12 cellular contexts compared by ENCODE assay signal in the genomic region with DNA sequence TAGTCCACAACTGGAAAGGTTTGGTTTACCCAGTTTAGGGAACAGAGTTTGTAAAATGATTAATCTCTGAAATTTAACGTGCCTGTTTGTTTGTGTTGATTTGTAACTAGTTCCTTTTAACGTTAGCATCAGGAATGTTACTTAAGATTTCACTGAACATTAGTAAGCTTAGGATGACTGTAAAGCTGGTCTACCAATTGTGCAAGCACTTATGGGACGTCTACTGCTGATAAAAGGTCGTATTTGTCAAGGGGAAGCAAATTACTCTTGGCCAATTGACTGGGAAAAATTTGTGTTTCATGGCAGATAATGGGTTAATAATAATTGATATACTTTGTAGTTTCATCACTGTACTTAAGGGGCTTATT. TPM values are rescaled to one million over a fixed set of nuclear protein-coding genes. Genes with fewer than 3 reads are reported as not detected.
DNase-seq lines count a peak whose midpoint lies in the region; ATAC-seq, FAIRE-seq and TF ChIP-seq lines count a peak whose summit lies in the region.
"Had no signal": no experiment of that assay in that cellular context is flagged by ENCODE, and none has a peak within 500 bp of the region (broad histone marks: within the 10 kb centered on the region; RNA-seq: fewer than 3 reads in every experiment).

No MANE protein-coding gene starts in this region.

- no peaks in the 10 kb centered on the region for H3K9me2 ChIP-seq in Karpas-422 (replicated peaks; ENCODE audit: insufficient read depth, low read length)

- H3K9me3 ChIP-seq in Karpas-422 (ENCODE audit: low read length), result no peaks in the 10 kb centered on the region
- H3K9me3 ChIP-seq in K562 (replicated peaks; ENCODE audit: control insufficient read depth, insufficient read depth, low read depth, low read length), result no peaks in the 10 kb centered on the region
- no peaks in the 10 kb centered on the region for H3K9me3 ChIP-seq in tibial artery

- H4K20me1 ChIP-seq in Karpas-422 (ENCODE audit: insufficient read depth, low read depth, low read length) (peaks cover 24% of the 10 kb centered on the region; the same call in 1 of the 2 replicates), K562 (replicated peaks; ENCODE audit: control insufficient read depth, insufficient read depth, low read length) (peaks cover 19% of the 10 kb centered on the region)

- DNase-seq in Karpas-422 (no peak), K562 (ENCODE audit: extremely low read depth in 1 of 4, low spot score in 3 of 4) (no peak), mesothelial cell of epicardium (ENCODE audit: low spot score in 2 of 2, unreplicated experiment in 2 of 2) (no peak), epidermal melanocyte (ENCODE audit: insufficient read length, low spot score) (no peak), caudate nucleus (lab: John Stamatoyannopoulos, UW) (no peak), tibial artery (no peak)
- DNase-seq: NCI-H187 treated with DMSO at 0.1 percent for 48 hours, substantia nigra had no signal

- FAIRE-seq in K562 (lab: Jason Lieb, UNC), result peak; percentile 55

- peaks cover 99% of the 10 kb centered on the region for H3K79me2 ChIP-seq in ACC112 (ENCODE audit: control insufficient read depth, insufficient read depth, low read length, unreplicated experiment)
- peaks cover 99% of the 10 kb centered on the region for H3K79me2 ChIP-seq in Karpas-422 (ENCODE audit: low read length)
- H3K79me2 ChIP-seq in K562 (ENCODE audit: control insufficient read depth, insufficient read depth, low read length), result peaks cover 81% of the 10 kb centered on the region

- TF ChIP-seq POLR2A in K562 (conservative IDR thresholded peaks at IDR 0.05), result no peak

- CTCF ChIA-PET in K562 (lab: Yijun Ruan, JAX; ENCODE audit: low intra/inter-chr PET ratio), result no interaction called here

- POLR2A ChIA-PET in K562 (lab: Yijun Ruan, JAX), result interaction anchor here (0.8 to 2.3 kb wide), 5 partner anchors 7 to 46 kb away, joined by 3 to 14 read pairs (median 4); no protein-coding TSS in a partner anchor

- TF ChIP-seq EP300 in K562 (IDR thresholded peaks at IDR 0.05; ENCODE audit: low read length), result no peak

- WGBS in K562 (ENCODE audit: insufficient coverage, low coverage, missing lambda C conversion rate), result 0% methylated on average over 4 of the region's 4 CpGs

- H3K27ac Mint-ChIP-seq in mesothelial cell of epicardium, result peak overlapping the region; percentile 82

- peaks cover 58% of the 10 kb centered on the region for H3K4me1 ChIP-seq in ACC112 (ENCODE audit: control insufficient read depth, insufficient read depth, low read length, unreplicated experiment)
- H3K4me1 ChIP-seq in Karpas-422 (ENCODE audit: low read length), result peaks cover 49% of the 10 kb centered on the region
- peaks cover 13 to 50% of the 10 kb centered on the region in 2 experiments for H3K4me1 ChIP-seq in K562 (replicated peaks in 1 of 2; ENCODE audit: control insufficient read depth in 2 of 2, insufficient read depth in 2 of 2, low read length in 2 of 2)
- peaks cover 0 to 41% (median 11%) of the 10 kb centered on the region in 4 donors for H3K4me1 ChIP-seq in tibial artery

- in situ Hi-C loops in K562 (cut with MboI), result no loop called here

- H2AFZ ChIP-seq in ACC112 (ENCODE audit: low read length, unreplicated experiment) (no peak overlapping the region), Karpas-422 (ENCODE audit: low read length) (no peak overlapping the region), K562 (ENCODE audit: low read depth, low read length) (no peak overlapping the region)

- peak overlapping the region; percentile 46 for H3K27ac ChIP-seq in ACC112 (ENCODE audit: low read depth, low read length)
- peak overlapping the region; percentile 63; the same call in 1 of the 2 replicates for H3K27ac ChIP-seq in Karpas-422 (ENCODE audit: low read length)
- H3K27ac ChIP-seq in K562 (ENCODE audit: extremely low read depth, low read depth, low read length), result no peak overlapping the region
- no peak overlapping the region for H3K27ac ChIP-seq in caudate nucleus (ENCODE audit: low read depth, low read length)
- no peak overlapping the region for H3K27ac ChIP-seq in tibial artery

- TF ChIP-seq RAD21 in K562 (CRISPR knock-in tag; conservative IDR thresholded peaks at IDR 0.05 in 1 of 2, IDR thresholded peaks at IDR 0.05 in 1 of 2), result no peak

- peak; percentile 31; the same call in 2 of the 3 replicates for ATAC-seq in K562
- ATAC-seq in GM18907 (IDR thresholded peaks at IDR 0.05; ENCODE audit: unreplicated experiment), result no peak
- ATAC-seq: Panc1 had no signal

- H3K4me2 ChIP-seq in Karpas-422 (ENCODE audit: low read depth, low read length, poor library complexity, severe bottlenecking), result peak overlapping the region; percentile 60
- H3K4me2 ChIP-seq in K562 (ENCODE audit: insufficient read depth, low read length), result peak overlapping the region; percentile 44; the same call in 1 of the 2 replicates

- H3K9me3 Mint-ChIP-seq in mesothelial cell of epicardium, result no peaks in the 10 kb centered on the region

- intact Hi-C loops in K562 (cut with micrococcal nuclease), result no loop called here
- intact Hi-C loops in tibial artery (cut with DNase I; ENCODE audit: low total_unique reads), result no loop called here

- no peaks in the 10 kb centered on the region for H3K9me1 ChIP-seq in K562 (ENCODE audit: control insufficient read depth, insufficient read depth, low read length)

- H3K27me3 Mint-ChIP-seq in mesothelial cell of epicardium (ENCODE audit: low read depth), result no peaks in the 10 kb centered on the region

- H3K4me3 ChIP-seq in ACC112 (ENCODE audit: low read depth, low read length) (peak overlapping the region; percentile 43; the same call in 1 of the 2 replicates), Karpas-422 (ENCODE audit: low read length) (no peak overlapping the region), K562 (no peak overlapping the region), tibial artery (no peak overlapping the region)

- H3K9ac ChIP-seq in Karpas-422 (ENCODE audit: low read length), result no peak overlapping the region
- no peak overlapping the region for H3K9ac ChIP-seq in K562 (ENCODE audit: insufficient read depth in 1 of 2, low read depth in 2 of 2, low read length in 2 of 2)

- H3K36me3 Mint-ChIP-seq in mesothelial cell of epicardium, result peaks cover 2% of the 10 kb centered on the region

- H3K4me1 Mint-ChIP-seq in mesothelial cell of epicardium, result peaks cover 47% of the 10 kb centered on the region

- no peaks in the 10 kb centered on the region for H3K27me3 ChIP-seq in ACC112 (ENCODE audit: insufficient read depth, low read length)
- H3K27me3 ChIP-seq in Karpas-422 (ENCODE audit: low read length), result no peaks in the 10 kb centered on the region
- no peaks in the 10 kb centered on the region for H3K27me3 ChIP-seq in K562 (ENCODE audit: control insufficient read depth in 2 of 2, insufficient read depth in 2 of 2, low read length in 2 of 2)
- no peaks in the 10 kb centered on the region for H3K27me3 ChIP-seq in tibial artery

- H3K4me3 Mint-ChIP-seq in mesothelial cell of epicardium, result no peak overlapping the region

- no TSS peak for BruUV-seq in K562 (replicated peaks; lab: Mats Ljungman, UMichigan)

- TF ChIP-seq CTCF in K562 (IDR thresholded peaks at IDR 0.05 in 2 of 3, conservative IDR thresholded peaks at IDR 0.05 in 1 of 3; ENCODE audit: insufficient read depth in 2 of 3, low read depth in 1 of 3, low read length in 3 of 3) (no peak), mesothelial cell of epicardium (IDR thresholded peaks at IDR 0.05; ENCODE audit: unreplicated experiment) (no peak), tibial artery (IDR thresholded peaks at IDR 0.05) (no peak)

- H3K36me3 ChIP-seq in ACC112 (ENCODE audit: insufficient read depth, low read length) (peaks cover 4% of the 10 kb centered on the region; the same call in 1 of the 2 replicates), Karpas-422 (ENCODE audit: insufficient read depth, low read length) (no peaks in the 10 kb centered on the region), K562 (ENCODE audit: control insufficient read depth, insufficient read depth, low read length) (peaks cover 27% of the 10 kb centered on the region; the same call in 2 of the 3 replicates), tibial artery (no peaks in the 10 kb centered on the region)

RNA-seq across cellular contexts. Expression of a gene that starts 11.8 kb away (rescaled TPM):
- 82.6 and 90.6 TPM in 2 replicates for total RNA-seq in Karpas-422 (2014; rRNA removed; shearing (Covaris generic); ENCODE audit: low replicate concordance)
- total RNA-seq in K562 (2011; cell fraction: chromatin; rRNA removed; ENCODE audit: low replicate concordance), result 42.0 and 73.0 TPM in 2 replicates
- total RNA-seq in K562 (2011; cell fraction: nucleolus; rRNA removed), result 27.7 and 29.2 TPM in 2 replicates
- total RNA-seq in K562 (2011; cell fraction: nucleoplasm; rRNA removed), result 44.9 and 62.3 TPM in 2 replicates
- total RNA-seq in K562 (2014; rRNA removed) (69.1 and 74.8 TPM in 2 replicates), K562 (2014; rRNA removed; fragmentation: Illumina TruSeq; extraction: Trizol) (81.2 and 105 TPM in 2 replicates), K562 (2015; rRNA removed; fragmentation: Illumina TruSeq; extraction: Trizol) (80.9 and 82.2 TPM in 2 replicates), K562 (2021) (65.8 and 66.1 TPM in 2 replicates), mesothelial cell of epicardium (138 to 145 TPM (median 142 TPM) in 3 replicates)
- polyA plus RNA-seq in K562 (2011; rRNA removed) (85.0 and 107 TPM in 2 replicates), K562 (2014; fragmentation: Illumina TruSeq; extraction: Trizol) (67.6 and 79.1 TPM in 2 replicates), K562 (2014; fragmentation: Nextera tagmentation; extraction: Ambion mirVana) (10 to 100 TPM; 12.2 to 16.3 TPM), K562 (2014; rRNA removed) (70.8 and 86.0 TPM in 2 replicates)
- 27.8 and 39.5 TPM in 2 replicates for polyA plus RNA-seq in K562 (2011; cell fraction: cytosol; rRNA removed)
- 9.7 and 27.7 TPM in 2 replicates for polyA plus RNA-seq in K562 (2011; cell fraction: nucleus; rRNA removed)
- 58.8 and 97.2 TPM in 2 replicates for polyA plus RNA-seq in K562 (2012)
- polyA minus RNA-seq in K562 (2011; rRNA and poly(A)+ RNA removed), result 39.8 and 63.4 TPM in 2 replicates
- 24.4 and 27.4 TPM in 2 replicates for polyA minus RNA-seq in K562 (2011; cell fraction: cytosol; rRNA and poly(A)+ RNA removed)
- polyA minus RNA-seq in K562 (2011; cell fraction: nucleus; rRNA and poly(A)+ RNA removed), result 16.8 and 24.0 TPM in 2 replicates

RNA-seq across cellular contexts. Expression of a gene that starts 41.2 kb away (rescaled TPM):
- 0.29 and 0.56 TPM in 2 replicates for total RNA-seq in Karpas-422 (2014; rRNA removed; shearing (Covaris generic); ENCODE audit: low replicate concordance)
- total RNA-seq in K562 (2011; cell fraction: chromatin; rRNA removed; ENCODE audit: low replicate concordance), result not detected in 2 replicates
- not detected in 2 replicates for total RNA-seq in K562 (2011; cell fraction: nucleolus; rRNA removed)
- total RNA-seq in K562 (2011; cell fraction: nucleoplasm; rRNA removed), result not detected in 2 replicates
- total RNA-seq in K562 (2014; rRNA removed) (not detected in 2 replicates), K562 (2014; rRNA removed; fragmentation: Illumina TruSeq; extraction: Trizol) (not detected in 2 replicates), K562 (2015; rRNA removed; fragmentation: Illumina TruSeq; extraction: Trizol) (not detected in 2 replicates), K562 (2021) (not detected in 2 replicates), mesothelial cell of epicardium (not detected in 3 replicates)
- polyA plus RNA-seq in K562 (2011; rRNA removed) (not detected in 2 replicates), K562 (2014; fragmentation: Illumina TruSeq; extraction: Trizol) (not detected in 2 replicates), K562 (2014; fragmentation: Nextera tagmentation; extraction: Ambion mirVana) (under 1 TPM in 1 of 2 experiments, not detected in 1; 0.07 TPM), K562 (2014; rRNA removed) (not detected in 2 replicates)
- polyA plus RNA-seq in K562 (2011; cell fraction: cytosol; rRNA removed), result not detected in 2 replicates
- not detected in 2 replicates for polyA plus RNA-seq in K562 (2011; cell fraction: nucleus; rRNA removed)
- polyA plus RNA-seq in K562 (2012), result 0.13 and 0.14 TPM in 2 replicates
- polyA minus RNA-seq in K562 (2011; rRNA and poly(A)+ RNA removed), result not detected in 2 replicates
- not detected in 2 replicates for polyA minus RNA-seq in K562 (2011; cell fraction: cytosol; rRNA and poly(A)+ RNA removed)
- not detected in 2 replicates for polyA minus RNA-seq in K562 (2011; cell fraction: nucleus; rRNA and poly(A)+ RNA removed)
- total RNA-seq: fibroblast of lung had no signal
- polyA plus RNA-seq: fibroblast of lung had no signal

RNA-seq across cellular contexts. Expression of a gene that starts 52.6 kb away (rescaled TPM):
- 0.07 TPM in 1 of 2 replicates, not detected in the other for total RNA-seq in Karpas-422 (2014; rRNA removed; shearing (Covaris generic); ENCODE audit: low replicate concordance)
- not detected in 2 replicates for total RNA-seq in K562 (2011; cell fraction: chromatin; rRNA removed; ENCODE audit: low replicate concordance)
- total RNA-seq in K562 (2011; cell fraction: nucleolus; rRNA removed), result not detected in 2 replicates
- total RNA-seq in K562 (2011; cell fraction: nucleoplasm; rRNA removed), result 0.15 TPM in 1 of 2 replicates, not detected in the other
- not detected in 2 replicates for total RNA-seq in K562 (2014; rRNA removed)
- not detected in 2 replicates for total RNA-seq in K562 (2014; rRNA removed; fragmentation: Illumina TruSeq; extraction: Trizol)
- total RNA-seq in K562 (2015; rRNA removed; fragmentation: Illumina TruSeq; extraction: Trizol), result not detected in 2 replicates
- not detected in 2 replicates for total RNA-seq in K562 (2021)
- polyA plus RNA-seq in K562 (2011; rRNA removed), result 0.03 and 0.04 TPM in 2 replicates
- polyA plus RNA-seq in K562 (2011; cell fraction: cytosol; rRNA removed), result not detected in 2 replicates
- polyA plus RNA-seq in K562 (2011; cell fraction: nucleus; rRNA removed), result 0.08 and 0.11 TPM in 2 replicates
- not detected in 2 replicates for polyA plus RNA-seq in K562 (2012)
- polyA plus RNA-seq in K562 (2014; fragmentation: Illumina TruSeq; extraction: Trizol), result not detected in 2 replicates
- polyA plus RNA-seq in K562 (2014; fragmentation: Nextera tagmentation; extraction: Ambion mirVana), result not detected
- not detected in 2 replicates for polyA plus RNA-seq in K562 (2014; rRNA removed)
- not detected in 2 replicates for polyA minus RNA-seq in K562 (2011; rRNA and poly(A)+ RNA removed)
- polyA minus RNA-seq in K562 (2011; cell fraction: cytosol; rRNA and poly(A)+ RNA removed), result not detected in 2 replicates
- polyA minus RNA-seq in K562 (2011; cell fraction: nucleus; rRNA and poly(A)+ RNA removed), result not detected in 2 replicates
- total RNA-seq in mesothelial cell of epicardium, result 0.09 to 0.25 TPM (median 0.25 TPM) in 3 replicates
- polyA plus RNA-seq: fibroblast of lung had no signal

Comparison
In these comparisons a context has a peak if more than half of its experiments do, and no peak if none do; other contexts are left out.
1. H3K27ac ChIP-seq: peak in ACC112 (single experiment) and Karpas-422 (single experiment); none in K562 (single experiment), caudate nucleus (single experiment) and tibial artery (0 of 2).